In the genomic region with DNA sequence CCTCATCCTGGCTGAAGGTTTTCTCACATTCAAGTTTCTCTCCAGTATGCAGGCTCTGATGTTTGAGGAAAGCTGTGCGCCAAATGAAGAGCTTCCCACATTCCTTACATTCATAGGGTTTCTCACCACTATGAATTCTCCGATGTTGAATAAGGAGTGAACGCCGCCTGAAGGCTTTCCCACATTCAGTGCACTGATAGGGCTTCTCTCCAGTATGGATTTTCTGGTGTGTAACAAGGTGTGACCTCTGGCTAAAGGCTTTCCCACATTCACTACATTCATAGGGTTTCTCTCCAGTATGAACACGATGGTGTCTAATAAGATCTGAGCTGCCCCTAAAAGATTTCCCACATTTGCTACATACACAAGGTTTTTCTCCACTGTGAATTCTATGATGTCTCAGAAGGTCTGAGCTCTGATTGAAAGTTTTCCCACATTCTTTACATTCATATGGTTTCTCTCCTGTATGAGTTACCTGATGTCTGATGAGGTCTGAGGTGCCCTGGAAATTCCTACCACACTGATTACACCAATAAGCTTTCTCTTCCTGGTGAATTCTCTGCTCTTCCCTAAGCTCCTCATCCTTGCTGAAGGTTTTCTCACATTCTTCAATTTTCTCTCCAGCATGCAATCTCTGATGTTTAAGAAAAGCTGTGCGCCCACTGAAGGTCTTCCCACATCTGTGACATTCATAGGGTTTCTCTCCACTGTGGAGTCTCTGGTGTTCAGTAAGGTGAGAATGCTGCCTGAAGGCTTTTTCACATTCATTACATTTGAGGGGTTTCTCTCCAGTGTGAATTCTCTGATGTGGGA, we compare ENCODE assay signal across 1 cellular context.
TF ChIP-seq lines count a peak whose summit lies in the region.

No MANE protein-coding gene starts in this region.

TF ChIP-seq in GM23338, 12 proteins besides CTCF, POLR2A, EP300 and RAD21 (continued from another document):
- no peak for TF ChIP-seq REST (IDR thresholded peaks at IDR 0.05; ENCODE audit: unreplicated experiment)
- TF ChIP-seq EZH2phosphoT487 (IDR thresholded peaks at IDR 0.05; ENCODE audit: unreplicated experiment) = no peak
- TF ChIP-seq ZNF331 (CRISPR knock-in tag; IDR thresholded peaks at IDR 0.05; ENCODE audit: low read depth) = no peak
